8 cellular contexts compared by ENCODE assay signal in the genomic region with DNA sequence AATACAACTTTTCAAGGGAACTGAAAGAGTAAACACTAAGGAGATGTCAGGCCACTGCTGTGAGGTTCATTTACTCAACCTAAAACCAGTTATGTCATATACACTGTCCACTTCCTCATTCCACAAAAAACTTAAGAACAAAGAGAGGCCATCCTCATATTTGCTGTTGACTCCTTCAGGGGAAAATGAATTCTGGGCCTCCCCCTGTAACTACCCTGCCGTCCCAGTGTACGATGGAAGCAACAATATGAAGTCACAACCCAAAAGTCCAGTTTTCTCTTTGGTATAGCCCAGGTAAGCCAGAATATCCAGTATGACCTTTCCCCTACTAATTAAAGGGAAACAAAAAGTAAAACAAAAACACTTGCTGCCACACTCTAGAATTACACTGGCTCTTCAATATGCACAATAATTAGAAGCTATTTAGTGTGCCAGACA. TPM values are rescaled to one million over a fixed set of nuclear protein-coding genes. Genes with fewer than 3 reads are reported as not detected.
DNase-seq lines count a peak whose midpoint lies in the region; ATAC-seq and TF ChIP-seq lines count a peak whose summit lies in the region.

No MANE protein-coding gene starts in this region.

- H3K9me3 ChIP-seq in ascending aorta: no peaks in the 10 kb centered on the region

- H3K27me3 ChIP-seq in rectal smooth muscle tissue (ENCODE audit: control insufficient read depth, insufficient read depth, low read length) (no peaks in the 10 kb centered on the region), ascending aorta (no peaks in the 10 kb centered on the region)

- H3K36me3 Mint-ChIP-seq in effector memory CD8-positive, alpha-beta T cell (ENCODE audit: insufficient read depth): peaks cover 4% of the 10 kb centered on the region

- H3K36me3 ChIP-seq in rectal smooth muscle tissue (ENCODE audit: control insufficient read depth, insufficient read depth, low read length) (no peaks in the 10 kb centered on the region), ascending aorta (no peaks in the 10 kb centered on the region)

- H3K27ac ChIP-seq in rectal smooth muscle tissue (ENCODE audit: low read depth, low read length): peak overlapping the region; percentile 3
- no peak overlapping the region for H3K27ac ChIP-seq in ascending aorta

- DNase-seq in M059J (ENCODE audit: low read depth): peak; percentile 38
- no peak for DNase-seq in effector memory CD8-positive, alpha-beta T cell
- DNase-seq in activated gamma-delta T cell treated with Interleukin-2 at 50 U/mL for 16 hours: no peak
- DNase-seq in GF-D8 (lab: John Stamatoyannopoulos, UW): no peak
- DNase-seq in ascending aorta (ENCODE audit: low spot score in 2 of 2): no peak

- ATAC-seq in GM18502 (IDR thresholded peaks at IDR 0.05; ENCODE audit: poor library complexity, unreplicated experiment) (peak; percentile 97), GM21723 (IDR thresholded peaks at IDR 0.05; ENCODE audit: unreplicated experiment) (peak; percentile 96)
- peak; percentile 33 for ATAC-seq in effector memory CD8-positive, alpha-beta T cell (replicated peaks)

- intact Hi-C loops in ascending aorta (cut with DNase I): loop anchor here (5.0 kb wide), 1 partner anchor 437 kb away; no protein-coding TSS in a partner anchor

- peaks cover 4 to 13% of the 10 kb centered on the region in 2 donors for H3K4me1 Mint-ChIP-seq in effector memory CD8-positive, alpha-beta T cell (ENCODE audit: low read depth in 2 of 2)

- TF ChIP-seq CTCF in ascending aorta (IDR thresholded peaks at IDR 0.05): no peak

- H3K27ac Mint-ChIP-seq in effector memory CD8-positive, alpha-beta T cell: peak overlapping the region in 1 of 2 donors; percentile 57

- no peaks in the 10 kb centered on the region for H3K4me1 ChIP-seq in rectal smooth muscle tissue (ENCODE audit: control insufficient read depth, insufficient read depth, low read length)
- H3K4me1 ChIP-seq in ascending aorta: no peaks in the 10 kb centered on the region

- no peaks in the 10 kb centered on the region for H3K9me3 Mint-ChIP-seq in effector memory CD8-positive, alpha-beta T cell

- no peak overlapping the region for H3K4me3 Mint-ChIP-seq in effector memory CD8-positive, alpha-beta T cell

- no peak overlapping the region for H3K9ac ChIP-seq in rectal smooth muscle tissue (ENCODE audit: low read length)

- H3K4me3 ChIP-seq in rectal smooth muscle tissue (ENCODE audit: low read length) (no peak overlapping the region), ascending aorta (no peak overlapping the region)

- H3K27me3 Mint-ChIP-seq in effector memory CD8-positive, alpha-beta T cell: no peaks in the 10 kb centered on the region

RNA-seq across cellular contexts. Expression of gene CEP152, which starts 16.2 kb away (rescaled TPM):
- total RNA-seq in M059J (2014; rRNA removed; shearing (Covaris generic)): 16.5 and 19.2 TPM in 2 replicates
- 1.1 TPM for total RNA-seq in ascending aorta

Comparison
In these comparisons a context has a peak if more than half of its experiments do, and no peak if none do; other contexts are left out.
1. ATAC-seq: peak in every context shown above with its lines; median percentile 97 in GM18502; 96 in GM21723; 33 in effector memory CD8-positive, alpha-beta T cell.